ENCODE assay signal across 1 cellular context in genomic region chr13:19862511-19863313, GRCh38.
TF ChIP-seq lines count a peak whose summit lies in the region.

No MANE protein-coding gene starts in this region.

TF ChIP-seq in HEK293, 187 proteins besides CTCF, POLR2A, EP300 and RAD21 (continued from another document and continues in another):
- TF ChIP-seq HIC1 (tag by site-specific recombination; IDR thresholded peaks at IDR 0.05) (no peak), ZEB2 (tag by site-specific recombination; IDR thresholded peaks at IDR 0.05) (0 out of 2 replicates have a peak, but pooled peaks have one; percentile 28), ZNF26 (tag by site-specific recombination; IDR thresholded peaks at IDR 0.05) (no peak), GFI1B (tag by site-specific recombination; IDR thresholded peaks at IDR 0.05) (no peak), WT1 (tag by site-specific recombination; IDR thresholded peaks at IDR 0.05) (no peak), ZNF140 (tag by site-specific recombination; IDR thresholded peaks at IDR 0.05) (no peak), ZFP69B (tag by site-specific recombination; IDR thresholded peaks at IDR 0.05) (peak; percentile 83; the same call in 1 of the 2 replicates), GLIS2 (tag by site-specific recombination; IDR thresholded peaks at IDR 0.05) (peak; percentile 7; the same call in 1 of the 2 replicates), ZNF580 (tag by site-specific recombination; IDR thresholded peaks at IDR 0.05) (no peak), TSHZ1 (tag by site-specific recombination; IDR thresholded peaks at IDR 0.05; ENCODE audit: borderline replicate concordance) (no peak), PRDM10 (tag by site-specific recombination; IDR thresholded peaks at IDR 0.05) (no peak), SP3 (tag by site-specific recombination; IDR thresholded peaks at IDR 0.05) (no peak), TCF7L2 (IDR thresholded peaks at IDR 0.05; ENCODE audit: borderline replicate concordance, low read depth, low read length) (no peak), ZBTB44 (tag by site-specific recombination; IDR thresholded peaks at IDR 0.05) (no peak), ZBTB48 (tag by site-specific recombination; IDR thresholded peaks at IDR 0.05) (no peak; the same call in 1 of the 2 replicates), GLI4 (tag by site-specific recombination; IDR thresholded peaks at IDR 0.05) (no peak), ZNF146 (tag by site-specific recombination; IDR thresholded peaks at IDR 0.05) (no peak), PATZ1 (tag by site-specific recombination; IDR thresholded peaks at IDR 0.05) (peak; percentile 12; the same call in 1 of the 2 replicates), ZNF692 (tag by site-specific recombination; IDR thresholded peaks at IDR 0.05) (peak; percentile 86), ZNF488 (tag by site-specific recombination; IDR thresholded peaks at IDR 0.05) (no peak), REST (tag by site-specific recombination; IDR thresholded peaks at IDR 0.05) (no peak), ZNF416 (tag by site-specific recombination; IDR thresholded peaks at IDR 0.05) (no peak), ZNF221 (tag by site-specific recombination; IDR thresholded peaks at IDR 0.05; ENCODE audit: borderline replicate concordance) (no peak), ZNF626 (tag by site-specific recombination; IDR thresholded peaks at IDR 0.05) (no peak), ZNF175 (tag by site-specific recombination; IDR thresholded peaks at IDR 0.05) (no peak), ZNF792 (tag by site-specific recombination; IDR thresholded peaks at IDR 0.05) (no peak), ZNF654 (tag by site-specific recombination; IDR thresholded peaks at IDR 0.05; ENCODE audit: low read depth) (no peak), ZNF513 (tag by site-specific recombination; IDR thresholded peaks at IDR 0.05) (no peak), ZBTB20 (tag by site-specific recombination; IDR thresholded peaks at IDR 0.05) (peak; percentile 48; the same call in 1 of the 2 replicates), ZNF830 (tag by site-specific recombination; IDR thresholded peaks at IDR 0.05; ENCODE audit: low read depth) (no peak), ZFHX2 (tag by site-specific recombination; conservative IDR thresholded peaks at IDR 0.05) (no peak), ZFP3 (tag by site-specific recombination; IDR thresholded peaks at IDR 0.05; ENCODE audit: low read depth) (no peak), ZFP37 (tag by site-specific recombination; IDR thresholded peaks at IDR 0.05) (no peak)
